Comparison of ENCODE assay signal across 9 cellular contexts in the genomic region with DNA sequence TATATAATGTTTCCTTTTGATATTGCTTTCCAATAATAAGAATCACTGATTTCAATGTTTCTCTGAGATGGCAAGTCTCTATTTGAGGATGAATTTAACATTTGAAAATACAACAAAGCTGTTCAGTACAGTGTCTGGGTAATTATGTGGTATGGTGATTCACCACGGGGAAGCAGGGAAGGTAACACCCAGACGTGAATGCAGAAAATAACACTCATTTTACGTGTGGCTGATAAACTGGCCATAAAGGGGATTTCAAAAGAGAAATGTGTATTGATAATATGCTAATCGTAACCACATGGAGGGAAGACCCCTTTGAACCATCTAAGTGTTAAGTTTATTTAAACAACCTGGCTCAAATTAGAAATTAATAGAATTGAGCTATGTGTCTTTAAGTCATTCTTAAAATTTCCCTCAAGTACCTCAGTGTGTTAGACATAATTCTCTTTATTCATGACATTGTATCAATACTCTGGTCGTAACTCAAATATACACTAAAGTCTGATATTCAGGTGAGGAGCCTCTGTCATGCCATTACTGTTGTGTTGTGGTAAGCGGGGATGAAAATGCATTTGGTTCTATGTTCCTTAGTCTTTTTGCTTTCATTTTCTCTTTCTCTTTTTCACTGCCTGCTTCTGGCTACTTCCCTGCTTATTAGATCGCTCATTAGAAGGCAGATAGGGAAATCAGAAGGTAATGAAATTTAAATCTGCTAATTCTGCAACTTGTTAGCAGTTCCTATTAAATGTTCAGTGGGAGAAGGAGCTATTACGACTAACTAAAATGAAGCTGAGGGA.
A peak's percentile ranks its signal among the peaks of the same experiment; 100 is the strongest.
DNase-seq lines count a peak whose midpoint lies in the region; ATAC-seq and TF ChIP-seq lines count a peak whose summit lies in the region.
"Had no signal": no experiment of that assay in that cellular context is flagged by ENCODE, and none has a peak within 500 bp of the region (broad histone marks: within the 10 kb centered on the region; RNA-seq: fewer than 3 reads in every experiment).

No MANE protein-coding gene starts in this region.

- H3K9ac ChIP-seq in subcutaneous abdominal adipose tissue (ENCODE audit: low read length in 5 of 5), result peak overlapping the region in 2 of 5 donors; percentile 12 to 37

- H3K27ac ChIP-seq in breast epithelium, result peak overlapping the region; percentile 53 to 68
- H3K27ac ChIP-seq in subcutaneous abdominal adipose tissue (ENCODE audit: low read depth, low read length), result no peak overlapping the region
- H3K27ac ChIP-seq in transverse colon, result no peak overlapping the region
- H3K27ac ChIP-seq: SK-N-MC had no signal

- no peak for TF ChIP-seq EP300 in transverse colon (IDR thresholded peaks at IDR 0.05; ENCODE audit: low read depth)

- WGBS in transverse colon (ENCODE audit: low coverage in 1 of 2), 2 donors, result 56 to 58% methylated on average over 8 of the region's 8 CpGs

- TF ChIP-seq POLR2A in breast epithelium (IDR thresholded peaks at IDR 0.05) (no peak), transverse colon (IDR thresholded peaks at IDR 0.05) (no peak)

- in situ Hi-C loops in transverse colon (cut with MboI; ENCODE audit: low pct_ligation_motif_present in 1 of 4, low pct_unique_long_range_greater_than_20kb in 1 of 4, low sequenced_read_pairs in 3 of 4), result no loop called here

- intact Hi-C loops in breast epithelium (cut with DNase I; ENCODE audit: low total_unique reads) (no loop called here), transverse colon (cut with DNase I; ENCODE audit: low total_unique reads) (loop anchor here (1.0 kb wide), 1 partner anchor 9 kb away; no protein-coding TSS in a partner anchor)

- DNase-seq in breast epithelium (ENCODE audit: low spot score in 2 of 2), result no peak
- DNase-seq in effector CD8-positive, alpha-beta T cell (lab: John Stamatoyannopoulos, UW), result no peak
- no peak for DNase-seq in transverse colon
- DNase-seq in Ammon's horn (ENCODE audit: low spot score), result no peak
- DNase-seq: caudate nucleus had no signal

- H3K36me3 ChIP-seq in breast epithelium (no peaks in the 10 kb centered on the region), subcutaneous abdominal adipose tissue (ENCODE audit: control insufficient read depth in 5 of 5, insufficient read depth in 5 of 5, low read length in 5 of 5) (no peaks in the 10 kb centered on the region), transverse colon (no peaks in the 10 kb centered on the region)

- ATAC-seq in GM19395 (IDR thresholded peaks at IDR 0.05; ENCODE audit: unreplicated experiment), result peak; percentile 71
- peak; percentile 90 for ATAC-seq in HG03045 (IDR thresholded peaks at IDR 0.05; ENCODE audit: unreplicated experiment)

- TF ChIP-seq CTCF in breast epithelium (IDR thresholded peaks at IDR 0.05), result no peak
- TF ChIP-seq CTCF in transverse colon (IDR thresholded peaks at IDR 0.05), result no peak

- no peaks in the 10 kb centered on the region for H3K27me3 ChIP-seq in breast epithelium
- H3K27me3 ChIP-seq in subcutaneous abdominal adipose tissue (ENCODE audit: control insufficient read depth in 5 of 5, insufficient read depth in 4 of 5, low read length in 5 of 5), result no peaks in the 10 kb centered on the region
- H3K27me3 ChIP-seq in transverse colon, result no peaks in the 10 kb centered on the region

- H3K4me3 ChIP-seq in breast epithelium (peak overlapping the region; percentile 28 to 60 (median 36)), subcutaneous abdominal adipose tissue (ENCODE audit: low read depth in 1 of 5, low read length in 5 of 5) (peak overlapping the region; percentile 46 to 59 (median 51)), transverse colon (peak overlapping the region in 1 of 4 donors; percentile 14)
- H3K4me3 ChIP-seq: SK-N-MC had no signal

- peaks cover 0 to 6% of the 10 kb centered on the region in 2 donors for H3K4me1 ChIP-seq in breast epithelium
- peaks cover 0 to 7% (median 0%) of the 10 kb centered on the region in 5 donors for H3K4me1 ChIP-seq in subcutaneous abdominal adipose tissue (ENCODE audit: control insufficient read depth in 5 of 5, insufficient read depth in 5 of 5, low read length in 5 of 5)
- H3K4me1 ChIP-seq in transverse colon, result no peaks in the 10 kb centered on the region

- H3K9me3 ChIP-seq in breast epithelium (no peaks in the 10 kb centered on the region), subcutaneous abdominal adipose tissue (ENCODE audit: control insufficient read depth in 5 of 5, low read length in 5 of 5) (no peaks in the 10 kb centered on the region), transverse colon (no peaks in the 10 kb centered on the region)

Comparison
In these comparisons a context has a peak if more than half of its experiments do, and no peak if none do; other contexts are left out.
1. H3K27ac ChIP-seq: peak in breast epithelium (2 of 2); none in subcutaneous abdominal adipose tissue (single experiment) and transverse colon (0 of 4).